ENCODE assay signal across 8 cellular contexts in genomic region chr6:30719356-30719755, GRCh38. TPM values are rescaled to one million over a fixed set of nuclear protein-coding genes. Genes with fewer than 3 reads are reported as not detected.
A peak's percentile ranks its signal among the peaks of the same experiment; 100 is the strongest.
DNase-seq lines count a peak whose midpoint lies in the region; ATAC-seq and TF ChIP-seq lines count a peak whose summit lies in the region.

No MANE protein-coding gene starts in this region.

- peaks cover 51% of the 10 kb centered on the region for H3K4me1 ChIP-seq in OCI-LY1 (ENCODE audit: insufficient read depth, low read length, severe bottlenecking)
- peaks cover 9% of the 10 kb centered on the region for H3K4me1 ChIP-seq in prostate gland (replicated peaks)

- H3F3A ChIP-seq in OCI-LY1 (ENCODE audit: insufficient read depth, low read length) = peaks cover 9% of the 10 kb centered on the region

- WGBS in prostate gland = 22% methylated on average over 8 of the region's 8 CpGs

- DNase-seq in GM06990 (ENCODE audit: extremely low read depth, insufficient read length) = no peak
- no peak for DNase-seq in epithelial cell of prostate (ENCODE audit: low read depth, low spot score)
- DNase-seq in prostate gland (ENCODE audit: low spot score) = no peak
- DNase-seq in HT-29 (ENCODE audit: low spot score) = no peak
- no peak for DNase-seq in glomerular visceral epithelial cell (ENCODE audit: extremely low spot score)

- no peak for TF ChIP-seq POLR2A in prostate gland (IDR thresholded peaks at IDR 0.05)

- H3K27ac ChIP-seq in OCI-LY1 (ENCODE audit: low read depth, low read length, poor library complexity, severe bottlenecking) (peak overlapping the region; percentile 97), epithelial cell of prostate (peak overlapping the region; percentile 95), prostate gland (peak overlapping the region; percentile 88 to 96)

- H4K20me1 ChIP-seq in OCI-LY1 (ENCODE audit: insufficient read depth, low read length) = no peaks in the 10 kb centered on the region

- intact Hi-C loops in prostate gland (cut with DNase I) = no loop called here

- no peaks in the 10 kb centered on the region for H3K9me3 ChIP-seq in OCI-LY1 (ENCODE audit: low read length)
- no peaks in the 10 kb centered on the region for H3K9me3 ChIP-seq in prostate gland

- no peak overlapping the region for H2AFZ ChIP-seq in OCI-LY1 (ENCODE audit: low read length)

- ATAC-seq in HG02970 (IDR thresholded peaks at IDR 0.05; ENCODE audit: low FRiP score, unreplicated experiment) (no peak), HG02885 (IDR thresholded peaks at IDR 0.05; ENCODE audit: poor library complexity, unreplicated experiment) (no peak)

- peak overlapping the region; percentile 100 for H3K9ac ChIP-seq in OCI-LY1 (ENCODE audit: low read length)

- peaks cover 24% of the 10 kb centered on the region for H3K79me2 ChIP-seq in OCI-LY1 (ENCODE audit: insufficient read depth, low read length)

- H3K27me3 ChIP-seq in GM06990 (replicated peaks; ENCODE audit: control insufficient read depth, insufficient read depth, low read length) (no peaks in the 10 kb centered on the region), OCI-LY1 (ENCODE audit: insufficient read depth, low read length) (no peaks in the 10 kb centered on the region), prostate gland (replicated peaks; ENCODE audit: insufficient read depth) (no peaks in the 10 kb centered on the region)

- no peaks in the 10 kb centered on the region for H3K9me2 ChIP-seq in OCI-LY1 (ENCODE audit: low read depth, low read length)

- H3K36me3 ChIP-seq in GM06990 (ENCODE audit: control insufficient read depth, insufficient read depth, low read length) (peaks cover 20% of the 10 kb centered on the region), OCI-LY1 (ENCODE audit: insufficient read depth, low read length) (peaks cover 51% of the 10 kb centered on the region), prostate gland (no peaks in the 10 kb centered on the region)

- TF ChIP-seq CTCF in GM06990 (IDR thresholded peaks at IDR 0.05; ENCODE audit: insufficient read depth, low read length, poor library complexity, severe bottlenecking) (no peak), OCI-LY1 (IDR thresholded peaks at IDR 0.05; ENCODE audit: low read length) (no peak), prostate gland (IDR thresholded peaks at IDR 0.05) (no peak)

- peak overlapping the region; percentile 98 for H3K4me3 ChIP-seq in GM06990 (replicated peaks; ENCODE audit: low read depth, low read length)
- H3K4me3 ChIP-seq in OCI-LY1 (ENCODE audit: low read depth, low read length, poor library complexity, severe bottlenecking) = peak overlapping the region; percentile 100
- H3K4me3 ChIP-seq in prostate gland = peak overlapping the region; percentile 60 to 88

- peak overlapping the region; percentile 82 for H3K4me2 ChIP-seq in OCI-LY1 (ENCODE audit: low read length)

RNA-seq across cellular contexts. Expression of gene TUBB, which starts 0.8 kb away (rescaled TPM):
- 100 to 1,000 TPM; 196 to 270 TPM for total RNA-seq in prostate gland
- 935 and 959 TPM in 2 replicates for total RNA-seq in HT-29 (2014; rRNA removed; shearing (Covaris generic))

RNA-seq across cellular contexts. Expression of gene MDC1, which starts 2.3 kb away (rescaled TPM):
- 10 to 100 TPM; 20.5 to 26.3 TPM for total RNA-seq in prostate gland
- total RNA-seq in HT-29 (2014; rRNA removed; shearing (Covaris generic)) = 24.8 and 24.9 TPM in 2 replicates

RNA-seq across cellular contexts. Expression of gene FLOT1, which starts 23.1 kb away (rescaled TPM):
- total RNA-seq in prostate gland = 100 to 1,000 TPM; 117 to 133 TPM
- total RNA-seq in HT-29 (2014; rRNA removed; shearing (Covaris generic)) = 142 and 152 TPM in 2 replicates

RNA-seq across cellular contexts. Expression of gene IER3, which starts 25.0 kb away (rescaled TPM):
- 10 to 100 TPM; 13.9 to 26.4 TPM for total RNA-seq in prostate gland
- 200 and 206 TPM in 2 replicates for total RNA-seq in HT-29 (2014; rRNA removed; shearing (Covaris generic))

RNA-seq across cellular contexts. Expression of gene NRM, which starts 28.6 kb away (rescaled TPM):
- total RNA-seq in prostate gland = 1 to 10 TPM; 5.9 to 7.3 TPM
- total RNA-seq in HT-29 (2014; rRNA removed; shearing (Covaris generic)) = 16.2 and 18.3 TPM in 2 replicates
